ENCODE assay signal across 14 cellular contexts in genomic region chr17:64092952-64093451, GRCh38. TPM values are rescaled to one million over a fixed set of nuclear protein-coding genes. Genes with fewer than 3 reads are reported as not detected.
DNase-seq lines count a peak whose midpoint lies in the region; ATAC-seq and TF ChIP-seq lines count a peak whose summit lies in the region.
"Had no signal": no experiment of that assay in that cellular context is flagged by ENCODE, and none has a peak within 500 bp of the region (broad histone marks: within the 10 kb centered on the region; RNA-seq: fewer than 3 reads in every experiment).

No MANE protein-coding gene starts in this region.

- H4K20me1 ChIP-seq in mammary epithelial cell (ENCODE audit: insufficient read depth, low read length): no peaks in the 10 kb centered on the region
- no peaks in the 10 kb centered on the region for H4K20me1 ChIP-seq in OCI-LY3 (ENCODE audit: insufficient read depth, low read length)

- no peak overlapping the region for H3K9ac ChIP-seq in mammary epithelial cell (ENCODE audit: insufficient read depth, low read length)
- H3K9ac ChIP-seq in OCI-LY3 (ENCODE audit: low read length): no peak overlapping the region

- no peak for DNase-seq in breast epithelium (ENCODE audit: low spot score in 2 of 2)
- DNase-seq in mammary epithelial cell: no peak
- peak; percentile 45 for DNase-seq in fibroblast of gingiva (ENCODE audit: low read depth)
- DNase-seq in GM10248 (ENCODE audit: extremely low spot score): no peak
- DNase-seq in erythroblast (lab: John Stamatoyannopoulos, UW): no peak
- DNase-seq: caudate nucleus, DMS79, HFFc6, NCI-H2081 treated with DMSO at 0.1 percent for 48 hours, SIG-M5 had no signal

- intact Hi-C loops in breast epithelium (cut with DNase I; ENCODE audit: low total_unique reads) (no loop called here), mammary epithelial cell (cut with micrococcal nuclease) (no loop called here)

- H3K4me1 ChIP-seq in breast epithelium (no peaks in the 10 kb centered on the region), mammary epithelial cell (ENCODE audit: insufficient read depth, low read length) (peaks cover 36% of the 10 kb centered on the region), OCI-LY3 (ENCODE audit: low read length) (peaks cover 70% of the 10 kb centered on the region)

- no peak overlapping the region for H3K4me3 ChIP-seq in breast epithelium
- no peak overlapping the region for H3K4me3 ChIP-seq in mammary epithelial cell (replicated peaks in 1 of 3; ENCODE audit: insufficient read depth in 1 of 3, low read depth in 2 of 3, low read length in 3 of 3)
- no peak overlapping the region for H3K4me3 ChIP-seq in OCI-LY3 (ENCODE audit: low read length)
- H3K4me3 ChIP-seq: smooth muscle cell had no signal

- CTCF ChIA-PET in mammary epithelial cell (lab: Charles Lee; ENCODE audit: low non-redundant PET): no interaction called here
- CTCF ChIA-PET in GM10248 (lab: Yijun Ruan, JAX): interaction anchor here (0.9 to 3.5 kb wide), 16 partner anchors 8 to 67 kb away, joined by 3 to 14 read pairs (median 5); no protein-coding TSS in a partner anchor

- TF ChIP-seq CTCF in breast epithelium (IDR thresholded peaks at IDR 0.05) (no peak), mammary epithelial cell (conservative IDR thresholded peaks at IDR 0.05 in 1 of 2, IDR thresholded peaks at IDR 0.05 in 1 of 2; ENCODE audit: extremely low read depth in 1 of 2, insufficient read depth in 1 of 2, low read depth in 1 of 2, low read length in 2 of 2) (no peak), OCI-LY3 (IDR thresholded peaks at IDR 0.05; ENCODE audit: low read depth, low read length) (no peak), GM10248 (IDR thresholded peaks at IDR 0.05; ENCODE audit: control extremely low read depth, extremely low read depth, low read depth, missing control alignments) (no peak)

- H3K9me3 ChIP-seq in breast epithelium (no peaks in the 10 kb centered on the region), mammary epithelial cell (replicated peaks; ENCODE audit: insufficient read depth, low read length) (no peaks in the 10 kb centered on the region), OCI-LY3 (ENCODE audit: insufficient read depth, low read length) (no peaks in the 10 kb centered on the region)

- ATAC-seq in GM19324 (IDR thresholded peaks at IDR 0.05; ENCODE audit: low FRiP score, unreplicated experiment) (no peak), HG03442 (IDR thresholded peaks at IDR 0.05; ENCODE audit: unreplicated experiment) (no peak)

- dilution Hi-C loops in mammary epithelial cell (cut with HindIII; ENCODE audit: low sequenced_read_pairs): no loop called here

- no peaks in the 10 kb centered on the region for H3K36me3 ChIP-seq in breast epithelium
- peaks cover 4% of the 10 kb centered on the region for H3K36me3 ChIP-seq in mammary epithelial cell (ENCODE audit: insufficient read depth, low read length)
- peaks cover 55% of the 10 kb centered on the region for H3K36me3 ChIP-seq in OCI-LY3 (replicated peaks; ENCODE audit: low read depth, low read length)

- TF ChIP-seq POLR2A in breast epithelium (IDR thresholded peaks at IDR 0.05) (no peak), erythroblast (IDR thresholded peaks at IDR 0.05; ENCODE audit: low read length) (no peak)

- H2AFZ ChIP-seq in mammary epithelial cell (ENCODE audit: low read depth, low read length): no peak overlapping the region
- H2AFZ ChIP-seq in OCI-LY3 (ENCODE audit: low read depth, low read length): no peak overlapping the region

- H3K79me2 ChIP-seq in mammary epithelial cell (ENCODE audit: insufficient read depth, low read length) (peaks cover 7% of the 10 kb centered on the region), OCI-LY3 (ENCODE audit: low read length) (peaks cover 58% of the 10 kb centered on the region)

- peak overlapping the region; percentile 40 to 62 for H3K27ac ChIP-seq in breast epithelium
- no peak overlapping the region for H3K27ac ChIP-seq in mammary epithelial cell (ENCODE audit: insufficient read depth, low read depth, low read length)
- H3K27ac ChIP-seq in OCI-LY3 (ENCODE audit: low read length): peak overlapping the region; percentile 98

- BruUV-seq in mammary epithelial cell (replicated peaks; lab: Mats Ljungman, UMichigan): no TSS peak

- H3K27me3 ChIP-seq in breast epithelium (no peaks in the 10 kb centered on the region), mammary epithelial cell (ENCODE audit: insufficient read depth, low read length) (no peaks in the 10 kb centered on the region), OCI-LY3 (ENCODE audit: low read depth, low read length) (no peaks in the 10 kb centered on the region)

- in situ Hi-C loops in mammary epithelial cell (cut with MboI; ENCODE audit: low sequenced_read_pairs in 2 of 2): no loop called here

- WGBS in mammary epithelial cell (ENCODE audit: low coverage, missing lambda C conversion rate): 76% methylated on average over 4 of the region's 4 CpGs

- H3K4me2 ChIP-seq in mammary epithelial cell (ENCODE audit: insufficient read depth, low read depth, low read length) (no peak overlapping the region), OCI-LY3 (ENCODE audit: low read length) (peak overlapping the region; percentile 72; the same call in 1 of the 2 replicates)
- H3K4me2 ChIP-seq: smooth muscle cell had no signal

- POLR2A ChIA-PET in GM10248 (lab: Yijun Ruan, JAX): interaction anchor here (0.6 to 1.1 kb wide), 2 partner anchors 13 to 53 kb away, joined by 3 read pairs; no protein-coding TSS in a partner anchor

RNA-seq across cellular contexts. Expression of gene ERN1, which starts 36.9 kb away (rescaled TPM):
- total RNA-seq in breast epithelium: 10 to 100 TPM; 13.1 to 40.8 (median 34.7) TPM
- 10 to 100 TPM; 18.8 to 36.8 TPM for total RNA-seq in mammary epithelial cell
- 5.3 TPM for polyA plus RNA-seq in mammary epithelial cell
- 3.7 TPM for polyA minus RNA-seq in mammary epithelial cell
